ENCODE assay signal across 10 cellular contexts in the genomic region with DNA sequence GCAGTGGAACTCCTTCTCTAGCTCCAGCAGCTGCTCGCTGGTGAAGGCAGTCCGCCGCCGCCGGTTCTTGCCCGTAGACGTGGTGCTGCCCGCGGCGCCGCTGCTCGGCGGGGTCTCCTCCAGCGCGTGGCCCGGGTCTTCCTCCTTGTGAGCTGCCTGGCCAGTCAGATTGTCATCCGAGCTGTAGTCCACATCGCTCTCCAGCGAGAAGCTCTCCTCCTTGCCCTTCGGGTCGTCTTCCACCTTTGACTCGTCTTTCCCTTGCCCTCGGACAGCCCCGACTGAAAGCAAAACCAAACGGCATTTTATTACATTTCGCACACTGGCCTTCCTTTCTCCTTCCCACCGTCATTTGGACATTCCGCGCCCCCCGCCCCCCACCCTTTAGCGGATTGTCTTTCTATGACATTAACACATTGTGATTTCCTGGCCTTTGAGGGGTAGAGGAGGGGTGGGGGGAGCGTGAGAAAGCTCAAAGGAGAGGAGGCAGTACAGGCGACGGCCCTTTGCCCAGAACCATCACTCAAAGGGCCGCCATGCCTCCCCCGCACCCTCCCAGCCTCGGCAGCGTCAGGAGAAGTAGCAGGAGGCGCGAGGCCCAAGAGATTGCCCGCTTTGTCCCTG. TPM values are rescaled to one million over a fixed set of nuclear protein-coding genes. Genes with fewer than 3 reads are reported as not detected.
DNase-seq lines count a peak whose midpoint lies in the region; ATAC-seq and TF ChIP-seq lines count a peak whose summit lies in the region.
"Had no signal": no experiment of that assay in that cellular context is flagged by ENCODE, and none has a peak within 500 bp of the region (broad histone marks: within the 10 kb centered on the region; RNA-seq: fewer than 3 reads in every experiment).

No MANE protein-coding gene starts in this region.

- peaks cover 100% of the 10 kb centered on the region for H3K27me3 ChIP-seq in GM23338 (ENCODE audit: insufficient read depth)
- peaks cover 100% of the 10 kb centered on the region for H3K27me3 ChIP-seq in colonic mucosa

- H3K4me1 ChIP-seq in GM23338 (ENCODE audit: insufficient read depth) (peaks cover 66% of the 10 kb centered on the region), colonic mucosa (peaks cover 28% of the 10 kb centered on the region)

- ATAC-seq in GM23338: no peak
- no peak for ATAC-seq in naive thymus-derived CD8-positive, alpha-beta T cell
- no peak for ATAC-seq in HG03457 (IDR thresholded peaks at IDR 0.05; ENCODE audit: unreplicated experiment)
- ATAC-seq in HG03378 (IDR thresholded peaks at IDR 0.05; ENCODE audit: unreplicated experiment): no peak
- no peak for ATAC-seq in HG02642 (IDR thresholded peaks at IDR 0.05; ENCODE audit: poor library complexity, unreplicated experiment)
- ATAC-seq in GM18861 (IDR thresholded peaks at IDR 0.05; ENCODE audit: unreplicated experiment): no peak

- intact Hi-C loops in colonic mucosa (cut with DNase I): no loop called here

- H3K27ac Mint-ChIP-seq in GM23338: no peak overlapping the region
- H3K27ac Mint-ChIP-seq in naive thymus-derived CD8-positive, alpha-beta T cell: no peak overlapping the region

- peak overlapping the region; percentile 73 for H3K4me2 ChIP-seq in GM23338

- H3K9me3 Mint-ChIP-seq in GM23338: 0 out of 3 replicates have a peak, but pooled peaks cover 2% of the 10 kb centered on the region
- H3K9me3 Mint-ChIP-seq in naive thymus-derived CD8-positive, alpha-beta T cell: no peaks in the 10 kb centered on the region

- H4K20me1 ChIP-seq in GM23338 (replicated peaks; ENCODE audit: insufficient read depth): peaks cover 27% of the 10 kb centered on the region

- peak overlapping the region; percentile 20 for H3K4me3 ChIP-seq in AG04449 (ENCODE audit: low read depth, low read length)
- H3K4me3 ChIP-seq in GM23338: peak overlapping the region; percentile 69
- H3K4me3 ChIP-seq in colonic mucosa: peak overlapping the region; percentile 10

- H3K9me3 ChIP-seq in colonic mucosa: no peaks in the 10 kb centered on the region

- no peak for TF ChIP-seq CTCF in AG04449 (IDR thresholded peaks at IDR 0.05; ENCODE audit: insufficient read depth, low read length, missing control alignments)
- TF ChIP-seq CTCF in GM23338 (conservative IDR thresholded peaks at IDR 0.05; ENCODE audit: low read depth in 2 of 2): no peak
- no peak for TF ChIP-seq CTCF in colonic mucosa (IDR thresholded peaks at IDR 0.05)

- H2AFZ ChIP-seq in GM23338: peak overlapping the region; percentile 78; the same call in 1 of the 2 replicates

- peak overlapping the region; percentile 75 for H3K4me3 Mint-ChIP-seq in GM23338
- H3K4me3 Mint-ChIP-seq in naive thymus-derived CD8-positive, alpha-beta T cell: peak overlapping the region; percentile 16 to 70 (median 52)

- peaks cover 55% of the 10 kb centered on the region for H3F3A ChIP-seq in GM23338 (replicated peaks; ENCODE audit: low read depth)

- POLR2A ChIA-PET in AG04449 (lab: Yijun Ruan, JAX): no interaction called here
- POLR2A ChIA-PET in naive thymus-derived CD8-positive, alpha-beta T cell (lab: Charles Lee): interaction anchor here (0.7 kb wide), 1 partner anchor 748 kb away, joined by 3 read pairs; no protein-coding TSS in a partner anchor

- H3K27me3 Mint-ChIP-seq in GM23338 (ENCODE audit: insufficient read depth, low read depth, poor library complexity): peaks cover 86% of the 10 kb centered on the region
- peaks cover 31 to 63% (median 49%) of the 10 kb centered on the region in 5 donors for H3K27me3 Mint-ChIP-seq in naive thymus-derived CD8-positive, alpha-beta T cell

- H3K9ac ChIP-seq in colonic mucosa (ENCODE audit: low read depth in 2 of 2, low read length in 2 of 2): no peak overlapping the region

- H3K36me3 Mint-ChIP-seq in GM23338 (ENCODE audit: low read depth): peaks cover 17% of the 10 kb centered on the region
- H3K36me3 Mint-ChIP-seq in naive thymus-derived CD8-positive, alpha-beta T cell: peaks cover 0 to 2% (median 0%) of the 10 kb centered on the region in 3 donors

- no peak for DNase-seq in AG04449 (ENCODE audit: low read depth, low spot score)
- DNase-seq in GM23338 (ENCODE audit: low spot score): peak; percentile 60
- no peak for DNase-seq in colonic mucosa
- no peak for DNase-seq in naive thymus-derived CD8-positive, alpha-beta T cell
- DNase-seq: nucleus accumbens had no signal

- H3K9me2 ChIP-seq in GM23338 (ENCODE audit: insufficient read depth): no peaks in the 10 kb centered on the region

- no peak overlapping the region for H3K27ac ChIP-seq in GM23338 (ENCODE audit: low read depth)
- no peak overlapping the region for H3K27ac ChIP-seq in colonic mucosa

- H3K36me3 ChIP-seq in GM23338 (ENCODE audit: insufficient read depth): no peaks in the 10 kb centered on the region
- H3K36me3 ChIP-seq in colonic mucosa: no peaks in the 10 kb centered on the region

- CTCF ChIA-PET in AG04449 (lab: Yijun Ruan, JAX): interaction anchor here (1.1 to 6.3 kb wide), 3 partner anchors 8 to 24 kb away, joined by 5 to 57 read pairs (median 7); no protein-coding TSS in a partner anchor

- no peaks in the 10 kb centered on the region for H3K79me2 ChIP-seq in GM23338 (replicated peaks; ENCODE audit: insufficient read depth)

- peaks cover 59% of the 10 kb centered on the region for H3K4me1 Mint-ChIP-seq in GM23338
- peaks cover 6 to 26% (median 14%) of the 10 kb centered on the region in 4 donors for H3K4me1 Mint-ChIP-seq in naive thymus-derived CD8-positive, alpha-beta T cell

TF ChIP-seq in GM23338, 12 proteins besides CTCF, POLR2A, EP300 and RAD21:
- TF ChIP-seq ZNF331 (CRISPR knock-in tag; IDR thresholded peaks at IDR 0.05; ENCODE audit: low read depth) (no peak), EZH2 (IDR thresholded peaks at IDR 0.05; ENCODE audit: low read depth, unreplicated experiment) (peak; percentile 66)

RNA-seq across cellular contexts. Expression of gene GBX2, which starts 1.9 kb away (rescaled TPM):
- total RNA-seq in GM23338 (2014; rRNA removed; shearing (Covaris generic)): 0.50 and 1.3 TPM in 2 replicates
- polyA plus RNA-seq in GM23338 (2016; fragmentation: Nextera tagmentation; extraction: Ambion mirVana): 0.87 and 0.99 TPM in 2 replicates
- total RNA-seq in colonic mucosa: not detected
- not detected for total RNA-seq in naive thymus-derived CD8-positive, alpha-beta T cell
- polyA plus RNA-seq in naive thymus-derived CD8-positive, alpha-beta T cell: not detected
- total RNA-seq: subcutaneous adipose tissue had no signal

Comparison
In these comparisons a context has a peak if more than half of its experiments do, and no peak if none do; other contexts are left out.
1. H3K4me3 ChIP-seq: peak in every context shown above with its lines; median percentile 69 in GM23338; 20 in AG04449; 10 in colonic mucosa.